12 cellular contexts compared by ENCODE assay signal in genomic region chr10:79390551-79391229, GRCh38. TPM values are rescaled to one million over a fixed set of nuclear protein-coding genes. Genes with fewer than 3 reads are reported as not detected.
DNase-seq lines count a peak whose midpoint lies in the region; FAIRE-seq and TF ChIP-seq lines count a peak whose summit lies in the region.
"Had no signal": no experiment of that assay in that cellular context is flagged by ENCODE, and none has a peak within 500 bp of the region (broad histone marks: within the 10 kb centered on the region; RNA-seq: fewer than 3 reads in every experiment).

No MANE protein-coding gene starts in this region.

- TF ChIP-seq CTCF in GM12864 (IDR thresholded peaks at IDR 0.05; ENCODE audit: low read depth, low read length, missing control alignments) (peak; percentile 32), fibroblast of lung (conservative IDR thresholded peaks at IDR 0.05 in 1 of 2, IDR thresholded peaks at IDR 0.05 in 1 of 2; ENCODE audit: low read depth in 1 of 2, low read length in 2 of 2) (peak; percentile 26 to 33)

- H3K4me2 ChIP-seq in fibroblast of lung (ENCODE audit: extremely low read depth, insufficient read depth, low read length): no peak overlapping the region

- DNase-seq in GM12864 (ENCODE audit: low read depth): no peak
- DNase-seq in KBM-7: peak; percentile 92
- no peak for DNase-seq in fibroblast of lung (ENCODE audit: low read depth in 2 of 2)
- DNase-seq in H54 (ENCODE audit: insufficient read length, low spot score): no peak
- no peak for DNase-seq in epidermal melanocyte (ENCODE audit: insufficient read length, low spot score)
- no peak for DNase-seq in NCI-H82 (lab: John Stamatoyannopoulos, UW)
- DNase-seq in activated CD4-positive, alpha-beta T cell treated with anti-CD3 and anti-CD28 coated beads, Interleukin-2, amount 50 U/mL, for 4 hours: no peak
- DNase-seq: DMS79 treated with DMSO at 0.1 percent for 48 hours; NCI-H446; stimulated activated CD4-positive, alpha-beta T cell treated with anti-CD3 and anti-CD28 coated beads, Interleukin-2, amount 100 ng/mL, for 48 hours had no signal

- H3K27ac ChIP-seq in fibroblast of lung (ENCODE audit: insufficient read depth, low read length) (no peak overlapping the region), rectal smooth muscle tissue (ENCODE audit: low read depth, low read length) (peak overlapping the region; percentile 87)

- H3K4me1 ChIP-seq in fibroblast of lung (ENCODE audit: control insufficient read depth, extremely low read depth, insufficient read depth, low read length) (peaks cover 3% of the 10 kb centered on the region), rectal smooth muscle tissue (ENCODE audit: control insufficient read depth, insufficient read depth, low read length) (peaks cover 33% of the 10 kb centered on the region)

- in situ Hi-C loops in KBM-7 (cut with MboI; ENCODE audit: low pct_unique_long_range_greater_than_20kb, low sequenced_read_pairs): loop anchor here (25.0 kb wide), 1 partner anchor 97 kb away; no protein-coding TSS in a partner anchor

- no peaks in the 10 kb centered on the region for H3K9me3 ChIP-seq in fibroblast of lung (ENCODE audit: control insufficient read depth, insufficient read depth, low read depth, low read length)

- H3K79me2 ChIP-seq in fibroblast of lung (ENCODE audit: control insufficient read depth, insufficient read depth, low read length): no peaks in the 10 kb centered on the region

- no peak for TF ChIP-seq POLR2A in H54 (IDR thresholded peaks at IDR 0.05; ENCODE audit: low read depth, low read length)

- H3K36me3 ChIP-seq in fibroblast of lung (ENCODE audit: control insufficient read depth, insufficient read depth, low read length) (peaks cover 18% of the 10 kb centered on the region), rectal smooth muscle tissue (ENCODE audit: control insufficient read depth, insufficient read depth, low read length) (peaks cover 12% of the 10 kb centered on the region)

- H3K27me3 ChIP-seq in fibroblast of lung (ENCODE audit: control insufficient read depth, insufficient read depth, low read length) (no peaks in the 10 kb centered on the region), rectal smooth muscle tissue (ENCODE audit: control insufficient read depth, insufficient read depth, low read length) (no peaks in the 10 kb centered on the region)

- H4K20me1 ChIP-seq in fibroblast of lung (ENCODE audit: control insufficient read depth, extremely low read depth, insufficient read depth, low read length): no peaks in the 10 kb centered on the region

- H2AFZ ChIP-seq in fibroblast of lung (ENCODE audit: low read length): no peak overlapping the region

- H3K9ac ChIP-seq in fibroblast of lung (ENCODE audit: insufficient read depth, low read length): no peak overlapping the region
- no peak overlapping the region for H3K9ac ChIP-seq in rectal smooth muscle tissue (ENCODE audit: low read length)

- H3K4me3 ChIP-seq in GM12864 (ENCODE audit: low read depth, low read length) (no peak overlapping the region), fibroblast of lung (replicated peaks in 1 of 4; ENCODE audit: control extremely low read depth in 1 of 4, insufficient read depth in 1 of 4, low read depth in 3 of 4, low read length in 4 of 4) (no peak overlapping the region), rectal smooth muscle tissue (ENCODE audit: low read length) (no peak overlapping the region)

- FAIRE-seq in H54 (lab: Jason Lieb, UNC): no peak
- FAIRE-seq: bronchial epithelial cell had no signal

RNA-seq across cellular contexts. Expression of gene PPIF, which starts 43.4 kb away (rescaled TPM):
- 18.2 and 18.7 TPM in 2 replicates for total RNA-seq in fibroblast of lung
- 63.0 and 82.2 TPM in 2 replicates for polyA plus RNA-seq in fibroblast of lung
- 53.2 and 71.9 TPM in 2 replicates for polyA plus RNA-seq in fibroblast of lung (2012)
- 137 and 359 TPM in 2 replicates for polyA minus RNA-seq in fibroblast of lung (ENCODE audit: low replicate concordance)

RNA-seq across cellular contexts. Expression of gene ZCCHC24, which starts 54.7 kb away (rescaled TPM):
- total RNA-seq in fibroblast of lung: 40.3 and 44.4 TPM in 2 replicates
- 30.2 and 33.2 TPM in 2 replicates for polyA plus RNA-seq in fibroblast of lung
- polyA plus RNA-seq in fibroblast of lung (2012): 45.0 and 51.9 TPM in 2 replicates
- 92.5 and 96.5 TPM in 2 replicates for polyA minus RNA-seq in fibroblast of lung (ENCODE audit: low replicate concordance)
